31 cellular contexts compared by ENCODE assay signal in genomic region chr1:114176366-114176765, GRCh38. TPM values are rescaled to one million over a fixed set of nuclear protein-coding genes. Genes with fewer than 3 reads are reported as not detected.
"Had no signal": no experiment of that assay in that cellular context is flagged by ENCODE, and none has a peak within 500 bp of the region (broad histone marks: within the 10 kb centered on the region; RNA-seq: fewer than 3 reads in every experiment).

No MANE protein-coding gene starts in this region.

- H2AFZ ChIP-seq: parathyroid adenoma had no signal

- H3K9me3 ChIP-seq: neutrophil, ovary, psoas muscle, right lobe of liver, sigmoid colon, thoracic aorta, thyroid gland, upper lobe of left lung, vagina had no signal

- H3K27me3 ChIP-seq: ovary, right lobe of liver, sigmoid colon, thyroid gland, tibial nerve, upper lobe of left lung, vagina had no signal

- H3K4me3 Mint-ChIP-seq: naive B cell; naive thymus-derived CD8-positive, alpha-beta T cell; nephron; stimulated activated memory B cell treated with anti-CD40 and anti-IgM and Interleukin-4, amounts not matched to agents 10 μg/mL and 1 μg/mL and 100 μg/mL, for 72 hours; stimulated activated naive CD8-positive, alpha-beta T cell treated with anti-CD3 and anti-CD28 coated beads, Interleukin-15, amount 100 ng/mL, for 72 hours had no signal

- H3K9me3 Mint-ChIP-seq: naive B cell; naive thymus-derived CD8-positive, alpha-beta T cell; nephron; stimulated activated memory B cell treated with anti-CD40 and anti-IgM and Interleukin-4, amounts not matched to agents 10 μg/mL and 1 μg/mL and 100 μg/mL, for 72 hours; stimulated activated naive CD8-positive, alpha-beta T cell treated with anti-CD3 and anti-CD28 coated beads, Interleukin-15, amount 100 ng/mL, for 72 hours had no signal

- H3K9ac ChIP-seq: parathyroid adenoma had no signal

- H3K4me1 ChIP-seq: parathyroid adenoma, psoas muscle, right lobe of liver, thyroid gland, upper lobe of left lung, vagina had no signal

- FAIRE-seq: small intestine, urothelium cell line had no signal

- H3K79me2 ChIP-seq: parathyroid adenoma had no signal

- H3K36me3 Mint-ChIP-seq: naive B cell; naive thymus-derived CD8-positive, alpha-beta T cell; stimulated activated memory B cell treated with anti-CD40 and anti-IgM and Interleukin-4, amounts not matched to agents 10 μg/mL and 1 μg/mL and 100 μg/mL, for 72 hours had no signal

- DNase-seq: naive B cell; naive thymus-derived CD8-positive, alpha-beta T cell; nucleus accumbens; ovary; posterior cingulate gyrus; psoas muscle; right cardiac atrium; right lobe of liver; sigmoid colon; small intestine; stimulated activated CD4-positive, alpha-beta T cell treated with anti-CD3 and anti-CD28 coated beads, Interleukin-15, amount 100 ng/mL, for 24 hours; stimulated activated CD4-positive, alpha-beta T cell treated with anti-CD3 and anti-CD28 coated beads, Interleukin-2, amount 100 ng/mL, for 24 hours; stimulated activated CD4-positive, alpha-beta T cell treated with anti-CD3 and anti-CD28 coated beads, Interleukin-2, amount 100 ng/mL, for 48 hours; stimulated activated CD4-positive, alpha-beta T cell treated with anti-CD3 and anti-CD28 coated beads, Interleukin-4, amount 100 ng/mL, for 4 hours; stimulated activated CD8-positive, alpha-beta memory T cell treated with anti-CD3 and anti-CD28 coated beads, Interleukin-4, amount 100 ng/mL, for 48 hours; stimulated activated naive CD4-positive, alpha-beta T cell; stimulated activated naive CD8-positive, alpha-beta T cell treated with anti-CD3 and anti-CD28 coated beads, Interleukin-15, amount 100 ng/mL, for 72 hours; stimulated activated naive CD8-positive, alpha-beta T cell treated with anti-CD3 and anti-CD28 coated beads, Interleukin-15, Interleukin-2, amounts not matched to agents 100 U/mL and 50 U/mL, for 24 hours; thyroid gland; trophoblast cell; upper lobe of left lung had no signal

- H3K36me3 ChIP-seq: neutrophil, ovary, right lobe of liver, sigmoid colon, thoracic aorta, thyroid gland, tibial nerve, upper lobe of left lung, vagina had no signal

- H3K27ac ChIP-seq: neutrophil, ovary, parathyroid adenoma, psoas muscle, right lobe of liver, sigmoid colon, thoracic aorta, thyroid gland, tibial nerve, upper lobe of left lung, vagina had no signal

- H3K4me1 Mint-ChIP-seq: naive B cell; nephron; stimulated activated memory B cell treated with anti-CD40 and anti-IgM and Interleukin-4, amounts not matched to agents 10 μg/mL and 1 μg/mL and 100 μg/mL, for 72 hours; stimulated activated naive CD8-positive, alpha-beta T cell treated with anti-CD3 and anti-CD28 coated beads, Interleukin-15, amount 100 ng/mL, for 72 hours had no signal

- H3K27me3 Mint-ChIP-seq: progenitor cell of endocrine pancreas; stimulated activated naive CD8-positive, alpha-beta T cell treated with anti-CD3 and anti-CD28 coated beads, Interleukin-15, amount 100 ng/mL, for 72 hours had no signal

- ATAC-seq: naive thymus-derived CD8-positive, alpha-beta T cell; psoas muscle; right cardiac atrium; right lobe of liver; stimulated activated memory B cell treated with anti-CD40 and anti-IgM and Interleukin-4, amounts not matched to agents 10 μg/mL and 1 μg/mL and 100 μg/mL, for 72 hours; stimulated activated naive CD8-positive, alpha-beta T cell treated with anti-CD3 and anti-CD28 coated beads, Interleukin-15, amount 100 ng/mL, for 72 hours; stimulated activated naive CD8-positive, alpha-beta T cell treated with anti-CD3 and anti-CD28 coated beads, Interleukin-15, Interleukin-2, amounts not matched to agents 100 U/mL and 50 U/mL, for 24 hours had no signal

- H3K27ac Mint-ChIP-seq: naive B cell; naive thymus-derived CD8-positive, alpha-beta T cell; nephron; progenitor cell of endocrine pancreas; stimulated activated memory B cell treated with anti-CD40 and anti-IgM and Interleukin-4, amounts not matched to agents 10 μg/mL and 1 μg/mL and 100 μg/mL, for 72 hours; stimulated activated naive CD8-positive, alpha-beta T cell treated with anti-CD3 and anti-CD28 coated beads, Interleukin-15, amount 100 ng/mL, for 72 hours had no signal

- H3K4me3 ChIP-seq: ovary, psoas muscle, right lobe of liver, sigmoid colon, thoracic aorta, thyroid gland, tibial nerve, upper lobe of left lung, vagina had no signal

RNA-seq across cellular contexts. Expression of gene SYT6, which starts 22.7 kb away (rescaled TPM):
- total RNA-seq: naive thymus-derived CD8-positive, alpha-beta T cell; renal cortical epithelial cell; right cardiac atrium; right lobe of liver; vagina had no signal
- polyA plus RNA-seq: naive thymus-derived CD8-positive, alpha-beta T cell; right cardiac atrium had no signal
